In genomic region chr3:51949121-51949520, GRCh38 we compare ENCODE assay signal across 1 cellular context.
TF ChIP-seq lines count a peak whose summit lies in the region.

No MANE protein-coding gene starts in this region.

TF ChIP-seq in HepG2, 621 proteins besides CTCF, POLR2A, EP300 and RAD21:
- TF ChIP-seq E2F2 (CRISPR knock-in tag; IDR thresholded peaks at IDR 0.05; ENCODE audit: borderline replicate concordance) (no peak), FOXP1 (IDR thresholded peaks at IDR 0.05) (no peak), FOXP1 (CRISPR knock-in tag; IDR thresholded peaks at IDR 0.05) (no peak), MNT (IDR thresholded peaks at IDR 0.05) (peak; percentile 52; the same call in 1 of the 2 replicates), ZNF670 (CRISPR knock-in tag; IDR thresholded peaks at IDR 0.05; ENCODE audit: borderline replicate concordance) (no peak), RBAK (CRISPR knock-in tag; IDR thresholded peaks at IDR 0.05) (no peak)
